Comparison of ENCODE assay signal across 17 cellular contexts in the genomic region with DNA sequence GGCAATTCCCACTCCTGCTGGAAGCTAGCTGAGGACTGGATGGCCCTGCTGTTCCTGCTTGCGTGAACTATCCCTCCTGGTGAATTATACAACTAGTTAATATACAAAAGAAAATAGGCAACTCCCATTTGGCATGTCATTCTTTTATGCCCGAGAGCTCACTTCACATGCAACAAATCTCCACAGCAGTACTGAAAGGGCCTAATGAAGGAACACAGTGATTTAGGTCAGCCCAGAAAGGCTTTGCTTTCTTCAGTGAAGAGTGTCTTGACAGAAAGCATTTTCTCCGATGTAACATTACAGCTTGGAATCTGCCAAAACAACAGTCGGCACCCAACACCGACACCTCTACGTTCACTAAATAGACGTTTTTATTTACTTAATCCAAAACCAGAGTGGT.
"Had no signal": no experiment of that assay in that cellular context is flagged by ENCODE, and none has a peak within 500 bp of the region (broad histone marks: within the 10 kb centered on the region; RNA-seq: fewer than 3 reads in every experiment).

No MANE protein-coding gene starts in this region.

- FAIRE-seq: pancreas, small intestine, TTC549 had no signal

- H3K27me3 ChIP-seq: breast epithelium, dorsolateral prefrontal cortex, gastrocnemius medialis, pancreas, suprapubic skin had no signal

- H3K9me3 ChIP-seq: breast epithelium, gastrocnemius medialis, pancreas, suprapubic skin had no signal

- DNase-seq: activated B cell treated with CpG ODN at 0.5 μM for 24 hours; activated CD4-positive, alpha-beta T cell treated with anti-CD3 and anti-CD28 coated beads for 48 hours; activated naive CD4-positive, alpha-beta T cell treated with Interleukin-2 at 50 U/mL for 16 hours; dorsolateral prefrontal cortex; erythroblast; gastrocnemius medialis; islet precursor cell; pancreas; right cardiac atrium; small intestine; stimulated activated CD4-positive, alpha-beta T cell treated with anti-CD3 and anti-CD28 coated beads, Interleukin-4, amount 100 ng/mL, for 4 hours; stimulated activated CD8-positive, alpha-beta memory T cell treated with anti-CD3 and anti-CD28 coated beads, Interleukin-4, amount 100 ng/mL, for 48 hours; stimulated activated naive CD4-positive, alpha-beta T cell treated with Interleukin-2 at 50 U/mL for 16 hours; SW 1271 had no signal

- H3K4me3 ChIP-seq: breast epithelium, gastrocnemius medialis, pancreas, suprapubic skin had no signal

- H3K36me3 ChIP-seq: breast epithelium, gastrocnemius medialis, pancreas, suprapubic skin had no signal

- H3K27ac ChIP-seq: breast epithelium, gastrocnemius medialis, pancreas, suprapubic skin had no signal

- H3K4me1 ChIP-seq: breast epithelium, gastrocnemius medialis, pancreas, suprapubic skin had no signal

- ATAC-seq: gastrocnemius medialis, pancreas had no signal
